Comparison of ENCODE assay signal across 19 cellular contexts in genomic region chr5:147573171-147573570, GRCh38.
DNase-seq lines count a peak whose midpoint lies in the region; TF ChIP-seq lines count a peak whose summit lies in the region.
"Had no signal": no experiment of that assay in that cellular context is flagged by ENCODE, and none has a peak within 500 bp of the region (broad histone marks: within the 10 kb centered on the region; RNA-seq: fewer than 3 reads in every experiment).

No MANE protein-coding gene starts in this region.

- H3K9me3 ChIP-seq in HUES48 (ENCODE audit: control insufficient read depth, insufficient read depth, low read length) (no peaks in the 10 kb centered on the region), iPS-20b (ENCODE audit: insufficient read depth, low read depth, low read length) (no peaks in the 10 kb centered on the region)
- H3K9me3 ChIP-seq: BLaER1 treated with 17β-estradiol and CSF1 and Interleukin-3, amounts not matched to agents 10 nM and 100 nM had no signal

- H3K27me3 ChIP-seq in HUES48 (ENCODE audit: control insufficient read depth, insufficient read depth, low read length) (no peaks in the 10 kb centered on the region), iPS-20b (ENCODE audit: insufficient read depth, low read length) (no peaks in the 10 kb centered on the region)
- H3K27me3 ChIP-seq: BLaER1 treated with 17β-estradiol and CSF1 and Interleukin-3, amounts not matched to agents 10 nM and 100 nM had no signal

- TF ChIP-seq CTCF in coronary artery (IDR thresholded peaks at IDR 0.05) = no peak

- DNase-seq in COLO829 (ENCODE audit: low spot score) = peak; percentile 48
- DNase-seq in SK-MEL-5 (ENCODE audit: low read depth, low spot score) = peak; percentile 67
- no peak for DNase-seq in AG08396 (ENCODE audit: low spot score)
- no peak for DNase-seq in NCI-H446 treated with DMSO at 0.1 percent for 48 hours (lab: John Stamatoyannopoulos, UW)
- DNase-seq in coronary artery (ENCODE audit: low spot score) = no peak
- DNase-seq: 8988T; CD8-positive, alpha-beta T cell; COR-L47; DMS 273 treated with DMSO at 0.1 percent for 48 hours; DMS53; DND-41; EL; HFFc6; IMR-90 had no signal

- in situ Hi-C loops in SK-MEL-5 (cut with HindIII; ENCODE audit: low pct_unique_long_range_greater_than_20kb, low sequenced_read_pairs) = no loop called here

- peaks cover 15% of the 10 kb centered on the region for H3K36me3 ChIP-seq in HUES48 (ENCODE audit: control insufficient read depth, insufficient read depth, low read length)
- H3K36me3 ChIP-seq in iPS-20b (ENCODE audit: insufficient read depth, low read depth, low read length) = peaks cover 25% of the 10 kb centered on the region
- H3K36me3 ChIP-seq: BLaER1 treated with 17β-estradiol and CSF1 and Interleukin-3, amounts not matched to agents 10 nM and 100 nM had no signal

- H3K9ac ChIP-seq in HUES48 (ENCODE audit: low read depth, low read length) (no peak overlapping the region), iPS-20b (ENCODE audit: low read depth, low read length) (peak overlapping the region; percentile 8; the same call in 1 of the 2 replicates)
- H3K9ac ChIP-seq: BLaER1 treated with 17β-estradiol and CSF1 and Interleukin-3, amounts not matched to agents 10 nM and 100 nM had no signal

- H3K27ac ChIP-seq in HUES48 (ENCODE audit: low read depth, low read length) = peak overlapping the region; percentile 24
- H3K27ac ChIP-seq in iPS-20b (ENCODE audit: low read length) = no peak overlapping the region
- no peak overlapping the region for H3K27ac ChIP-seq in coronary artery
- H3K27ac ChIP-seq: BLaER1 treated with 17β-estradiol and CSF1 and Interleukin-3, amounts not matched to agents 10 nM and 100 nM had no signal

- H3K4me3 ChIP-seq in HUES48 (ENCODE audit: low read depth, low read length) (no peak overlapping the region), iPS-20b (ENCODE audit: low read length) (no peak overlapping the region), coronary artery (no peak overlapping the region)
- H3K4me3 ChIP-seq: BLaER1 treated with 17β-estradiol and CSF1 and Interleukin-3, amounts not matched to agents 10 nM and 100 nM; GM12878; K562 had no signal

- peaks cover 63% of the 10 kb centered on the region for H3K4me1 ChIP-seq in HUES48 (ENCODE audit: control insufficient read depth, insufficient read depth, low read length)
- peaks cover 58% of the 10 kb centered on the region for H3K4me1 ChIP-seq in iPS-20b (ENCODE audit: insufficient read depth, low read length)

Comparison
In these comparisons a context has a peak if more than half of its experiments do, and no peak if none do; other contexts are left out.
1. DNase-seq: peak in COLO829 (single experiment) and SK-MEL-5 (single experiment); none in AG08396 (single experiment), NCI-H446 treated with DMSO at 0.1 percent for 48 hours (single experiment) and coronary artery (single experiment).